Comparison of ENCODE assay signal across 25 cellular contexts in the genomic region with DNA sequence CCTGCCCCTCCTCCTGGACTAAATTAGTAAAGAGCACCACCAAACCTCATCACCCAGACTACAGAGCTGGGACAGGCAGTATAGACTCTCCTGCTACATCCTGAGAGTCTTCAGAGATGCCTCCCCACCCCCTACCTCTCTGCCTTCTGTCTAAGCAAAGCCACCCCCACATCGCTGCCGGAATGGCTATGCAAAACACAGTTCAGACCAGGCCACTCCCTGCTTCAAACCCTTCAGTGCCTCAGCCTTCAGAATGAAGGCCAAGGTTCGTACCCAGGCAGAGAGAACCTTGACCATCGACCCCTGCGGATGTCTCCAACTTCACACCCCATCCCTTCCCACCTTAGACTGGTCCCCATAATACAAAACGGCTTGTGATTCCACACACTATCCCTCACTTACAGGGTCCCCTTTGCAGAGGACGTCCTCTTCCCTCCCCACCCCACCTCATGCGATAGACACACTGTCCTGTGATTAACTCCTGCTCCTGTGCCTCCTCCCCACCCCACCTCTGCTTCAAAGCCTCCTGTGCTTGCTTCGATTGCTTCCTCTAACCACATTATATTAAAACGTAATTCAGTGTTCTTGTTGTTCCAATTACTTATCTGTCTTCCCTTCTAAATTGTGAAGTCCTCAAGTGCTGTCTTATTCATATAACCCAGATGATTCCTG.
"Had no signal": no experiment of that assay in that cellular context is flagged by ENCODE, and none has a peak within 500 bp of the region (broad histone marks: within the 10 kb centered on the region; RNA-seq: fewer than 3 reads in every experiment).

No MANE protein-coding gene starts in this region.

- H3K36me3 ChIP-seq: ascending aorta, breast epithelium, gastroesophageal sphincter, heart left ventricle, neutrophil, right lobe of liver, thoracic aorta, upper lobe of right lung had no signal

- H3K4me3 ChIP-seq: ascending aorta, breast epithelium, coronary artery, gastroesophageal sphincter, heart left ventricle, mucosa of descending colon, right lobe of liver, smooth muscle cell, thoracic aorta, upper lobe of right lung had no signal

- H3K4me1 ChIP-seq: ascending aorta, breast epithelium, parathyroid adenoma, right lobe of liver had no signal

- H3K27me3 Mint-ChIP-seq: activated naive CD4-positive, alpha-beta T cell treated with anti-CD3 and anti-CD28 coated beads, Interleukin-2, amount 50 U/mL, for 24 hours had no signal

- H3K36me3 Mint-ChIP-seq: activated CD4-positive, alpha-beta memory T cell treated with anti-CD3 and anti-CD28 coated beads for 36 hours; activated naive CD4-positive, alpha-beta T cell treated with anti-CD3 and anti-CD28 coated beads, Interleukin-2, amount 50 U/mL, for 24 hours; stimulated activated effector memory CD8-positive, alpha-beta T cell treated with anti-CD3 and anti-CD28 coated beads, Interleukin-12 subunit alpha, Interleukin-12 subunit beta, amount 100 ng/mL, for 72 hours had no signal

- H3K79me2 ChIP-seq: parathyroid adenoma had no signal

- H3K27ac Mint-ChIP-seq: activated B cell treated with CpG ODN at 0.5 μM for 24 hours; activated CD4-positive, alpha-beta memory T cell treated with anti-CD3 and anti-CD28 coated beads for 36 hours; activated naive CD4-positive, alpha-beta T cell treated with anti-CD3 and anti-CD28 coated beads, Interleukin-2, amount 50 U/mL, for 24 hours; naive B cell; stimulated activated effector memory CD8-positive, alpha-beta T cell treated with anti-CD3 and anti-CD28 coated beads, Interleukin-12 subunit alpha, Interleukin-12 subunit beta, amount 100 ng/mL, for 72 hours had no signal

- DNase-seq: activated B cell treated with CpG ODN at 0.5 μM for 24 hours; activated CD4-positive, alpha-beta memory T cell treated with anti-CD3 and anti-CD28 coated beads for 36 hours; activated CD4-positive, alpha-beta T cell treated with anti-CD3 and anti-CD28 coated beads for 4 hours; activated effector memory CD4-positive, alpha-beta T cell treated with Interleukin-2 at 50 U/mL for 16 hours; activated T-cell treated with anti-CD3 and anti-CD28 coated beads, Interleukin-2, amount 50 U/mL, for 4 hours; effector CD4-positive, alpha-beta T cell; heart left ventricle; kidney glomerular epithelial cell; left ventricle myocardium superior; mucosa of descending colon; naive B cell; stimulated activated CD4-positive, alpha-beta T cell treated with anti-CD3 and anti-CD28 coated beads, Interleukin-4, amount 100 ng/mL, for 1 hour; upper lobe of right lung had no signal

- H3K27me3 ChIP-seq: ascending aorta, right lobe of liver had no signal

- H3K9me3 Mint-ChIP-seq: activated naive CD4-positive, alpha-beta T cell treated with anti-CD3 and anti-CD28 coated beads, Interleukin-2, amount 50 U/mL, for 24 hours had no signal

- H3K4me3 Mint-ChIP-seq: activated B cell treated with CpG ODN at 0.5 μM for 24 hours; activated CD4-positive, alpha-beta memory T cell treated with anti-CD3 and anti-CD28 coated beads for 36 hours; activated naive CD4-positive, alpha-beta T cell treated with anti-CD3 and anti-CD28 coated beads, Interleukin-2, amount 50 U/mL, for 24 hours; activated T-cell treated with anti-CD3 and anti-CD28 coated beads, Interleukin-2, amount 50 U/mL, for 4 hours; stimulated activated effector memory CD8-positive, alpha-beta T cell treated with anti-CD3 and anti-CD28 coated beads, Interleukin-12 subunit alpha, Interleukin-12 subunit beta, amount 100 ng/mL, for 72 hours had no signal

- H3K9ac ChIP-seq: parathyroid adenoma had no signal

- H2AFZ ChIP-seq: parathyroid adenoma had no signal

- H3K4me2 ChIP-seq: smooth muscle cell had no signal

- H3K9me3 ChIP-seq: ascending aorta, breast epithelium, mucosa of descending colon, neutrophil, right lobe of liver, thoracic aorta, upper lobe of right lung had no signal

- ATAC-seq: activated T-cell treated with anti-CD3 and anti-CD28 coated beads, Interleukin-2, amount 50 U/mL, for 4 hours; esophagus mucosa; gastroesophageal sphincter; heart left ventricle; left ventricle myocardium superior; mucosa of descending colon; right lobe of liver; stimulated activated effector memory CD8-positive, alpha-beta T cell treated with anti-CD3 and anti-CD28 coated beads, Interleukin-12 subunit alpha, Interleukin-12 subunit beta, amount 100 ng/mL, for 72 hours; upper lobe of right lung had no signal
